10 cellular contexts compared by ENCODE assay signal in the genomic region with DNA sequence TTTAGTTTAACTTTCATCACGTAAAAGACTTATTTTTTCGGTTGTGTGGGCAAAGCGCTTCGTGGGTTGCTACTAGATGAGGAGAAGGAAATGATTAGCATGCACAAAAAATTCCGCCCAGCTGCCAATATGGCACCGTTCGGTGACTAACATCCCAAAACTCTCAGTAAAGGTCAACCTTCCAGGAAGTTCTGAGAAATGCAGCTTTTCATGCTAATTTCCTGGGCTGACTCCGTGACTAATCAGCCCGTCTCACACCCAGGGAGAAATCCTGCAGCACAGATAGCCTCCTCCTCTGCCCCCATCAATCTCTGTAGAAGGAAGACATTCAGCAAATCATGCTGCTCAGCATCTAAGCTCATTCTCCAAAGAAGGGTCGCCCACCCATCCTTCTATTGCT. TPM values are rescaled to one million over a fixed set of nuclear protein-coding genes. Genes with fewer than 3 reads are reported as not detected.
DNase-seq lines count a peak whose midpoint lies in the region; TF ChIP-seq lines count a peak whose summit lies in the region.
"Had no signal": no experiment of that assay in that cellular context is flagged by ENCODE, and none has a peak within 500 bp of the region (broad histone marks: within the 10 kb centered on the region; RNA-seq: fewer than 3 reads in every experiment).

No MANE protein-coding gene starts in this region.

- no peaks in the 10 kb centered on the region for H3K9me3 ChIP-seq in testis

- H3K36me3 ChIP-seq in testis (ENCODE audit: low read depth, missing control alignments), result no peaks in the 10 kb centered on the region

- H3K27ac ChIP-seq in testis, result no peak overlapping the region

- 79 to 83% methylated on average over 10 of the region's 10 CpGs for WGBS in testis, 2 donors

- H3K4me1 ChIP-seq in testis, result no peaks in the 10 kb centered on the region

- no peak for TF ChIP-seq POLR2A in testis (IDR thresholded peaks at IDR 0.05)

- DNase-seq in 8988T, result peak; percentile 66
- peak; percentile 92 for DNase-seq in HS-27A (ENCODE audit: low read depth)
- DNase-seq in amniotic stem cell (lab: John Stamatoyannopoulos, UW), result peak; percentile 65
- DNase-seq in lung microvascular endothelial cell (ENCODE audit: low read depth in 2 of 2), result peak; percentile 68 to 94
- DNase-seq in NCI-H524 (lab: John Stamatoyannopoulos, UW), result no peak
- DNase-seq in testis, result no peak
- DNase-seq in NCI-H2171 (lab: John Stamatoyannopoulos, UW), result no peak
- no peak for DNase-seq in DMS79 (lab: John Stamatoyannopoulos, UW)
- DNase-seq: NCI-H2029 had no signal

- intact Hi-C loops in testis (cut with DNase I; ENCODE audit: low total_unique reads), result no loop called here

- TF ChIP-seq CTCF in testis (IDR thresholded peaks at IDR 0.05), result no peak

- H3K27me3 ChIP-seq in testis, result no peaks in the 10 kb centered on the region

- H3K4me3 ChIP-seq in testis, result no peak overlapping the region

RNA-seq across cellular contexts. Expression of gene TMCO4, which starts 34.1 kb away (rescaled TPM):
- total RNA-seq in lung microvascular endothelial cell (6.1 and 7.3 TPM in 2 replicates), testis (10 to 100 TPM; 14.9 to 17.7 TPM)
- 10.5 TPM for polyA plus RNA-seq in testis (ENCODE audit: insufficient read depth, low read depth, low replicate concordance)

RNA-seq across cellular contexts. Expression of gene RNF186, which starts 49.5 kb away (rescaled TPM):
- total RNA-seq in lung microvascular endothelial cell (not detected in 2 replicates), testis (under 1 TPM in 1 of 2 donors, not detected in 1; 0.19 TPM)
- not detected for polyA plus RNA-seq in testis (ENCODE audit: insufficient read depth, low read depth, low replicate concordance)
- total RNA-seq: subcutaneous adipose tissue had no signal

Comparison
In these comparisons a context has a peak if more than half of its experiments do, and no peak if none do; other contexts are left out.
1. DNase-seq: peak in 8988T (single experiment), HS-27A (single experiment), amniotic stem cell (single experiment) and lung microvascular endothelial cell (2 of 2); none in NCI-H524 (0 of 2), testis (single experiment), NCI-H2171 (single experiment) and DMS79 (single experiment).